Comparison of ENCODE assay signal across 28 cellular contexts in genomic region chr10:92114201-92114600, GRCh38.
DNase-seq lines count a peak whose midpoint lies in the region; ATAC-seq, FAIRE-seq and TF ChIP-seq lines count a peak whose summit lies in the region.
"Had no signal": no experiment of that assay in that cellular context is flagged by ENCODE, and none has a peak within 500 bp of the region (broad histone marks: within the 10 kb centered on the region; RNA-seq: fewer than 3 reads in every experiment).

No MANE protein-coding gene starts in this region.

- H3K4me1 ChIP-seq in hepatocyte (ENCODE audit: insufficient read depth) = peaks cover 7% of the 10 kb centered on the region
- H3K4me1 ChIP-seq in liver (ENCODE audit: control insufficient read depth in 4 of 4, insufficient read depth in 4 of 4, low read length in 3 of 4) = peaks cover 3 to 48% (median 20%) of the 10 kb centered on the region in 4 donors
- peaks cover 0 to 3% of the 10 kb centered on the region in 2 donors for H3K4me1 ChIP-seq in small intestine (ENCODE audit: control insufficient read depth in 2 of 2, insufficient read depth in 1 of 2, low read depth in 1 of 2, low read length in 1 of 2)
- no peaks in the 10 kb centered on the region for H3K4me1 ChIP-seq in GM23338 (ENCODE audit: insufficient read depth)
- H3K4me1 ChIP-seq: A549 had no signal

- H3K27ac Mint-ChIP-seq in activated T-helper 17 cell treated with anti-CD3 and anti-CD28 coated beads, Interleukin-2, amount 50 U/mL, for 72 hours = no peak overlapping the region
- H3K27ac Mint-ChIP-seq in GM23338 = no peak overlapping the region
- H3K27ac Mint-ChIP-seq: CD4-positive, alpha-beta T cell; H9 had no signal

- H3K9me3 ChIP-seq in hepatocyte (ENCODE audit: low read depth) = no peaks in the 10 kb centered on the region
- no peaks in the 10 kb centered on the region for H3K9me3 ChIP-seq in liver (ENCODE audit: control insufficient read depth in 4 of 4, low read length in 3 of 4)
- no peaks in the 10 kb centered on the region for H3K9me3 ChIP-seq in small intestine (ENCODE audit: control insufficient read depth, low read depth)
- H3K9me3 ChIP-seq: A549, SJSA1 had no signal

- WGBS in hepatocyte (ENCODE audit: low lambda C conversion rate, missing lambda C conversion rate) = 64% methylated on average over 3 of the region's 3 CpGs
- WGBS in liver = 28% methylated on average over 3 of the region's 3 CpGs
- 60 to 70% (median 69%) methylated on average over 3 of the region's 3 CpGs for WGBS in small intestine, 3 donors

- H3K79me2 ChIP-seq in hepatocyte (no peaks in the 10 kb centered on the region), GM23338 (replicated peaks; ENCODE audit: insufficient read depth) (no peaks in the 10 kb centered on the region)

- H3K4me2 ChIP-seq in hepatocyte (peak overlapping the region; percentile 13), GM23338 (no peak overlapping the region)
- H3K4me2 ChIP-seq: A549 had no signal

- H3K4me1 Mint-ChIP-seq in activated T-helper 17 cell treated with anti-CD3 and anti-CD28 coated beads, Interleukin-2, amount 50 U/mL, for 72 hours = peaks cover 2% of the 10 kb centered on the region
- H3K4me1 Mint-ChIP-seq in GM23338 = no peaks in the 10 kb centered on the region; the same call in 2 of the 3 replicates

- H3F3A ChIP-seq in GM23338 (replicated peaks; ENCODE audit: low read depth) = no peaks in the 10 kb centered on the region

- no peaks in the 10 kb centered on the region for H3K36me3 Mint-ChIP-seq in activated T-helper 17 cell treated with anti-CD3 and anti-CD28 coated beads, Interleukin-2, amount 50 U/mL, for 72 hours (ENCODE audit: low read depth)
- H3K36me3 Mint-ChIP-seq in GM23338 (ENCODE audit: low read depth) = no peaks in the 10 kb centered on the region

- DNase-seq in GM19239 (ENCODE audit: insufficient read length, low spot score) = no peak
- no peak for DNase-seq in hepatocyte (ENCODE audit: low spot score)
- DNase-seq in small intestine = peak; percentile 17
- no peak for DNase-seq in GM23338 (ENCODE audit: low spot score)
- DNase-seq: AML-193; CD4-positive, alpha-beta T cell; DMS79; EL; GDM1; GM23248; H9; IMR-90; KG1; MM.1S; NCI-H1417; NCI-H1694; NCI-H2029 treated with DMSO at 0.1 percent for 48 hours; NCI-H2227 treated with DMSO at 0.1 percent for 48 hours; NCI-H526 treated with DMSO at 0.1 percent for 48 hours; Right ventricle myocardium superior; RPMI8226 had no signal

- H3K27ac ChIP-seq in hepatocyte (no peak overlapping the region), liver (ENCODE audit: low read depth in 1 of 2, low read length in 2 of 2) (peak overlapping the region; percentile 52 to 65), small intestine (ENCODE audit: low read depth in 1 of 2, low read length in 1 of 2) (no peak overlapping the region), GM23338 (ENCODE audit: low read depth) (no peak overlapping the region)
- H3K27ac ChIP-seq: A549; BLaER1 treated with 17β-estradiol and CSF1 and Interleukin-3, amounts not matched to agents 10 nM and 100 nM; GM23248; SJSA1 had no signal

- H4K20me1 ChIP-seq in hepatocyte (ENCODE audit: insufficient read depth, poor library complexity, severe bottlenecking) (no peaks in the 10 kb centered on the region), GM23338 (replicated peaks; ENCODE audit: insufficient read depth) (no peaks in the 10 kb centered on the region)

- no peaks in the 10 kb centered on the region for H3K9me3 Mint-ChIP-seq in activated T-helper 17 cell treated with anti-CD3 and anti-CD28 coated beads, Interleukin-2, amount 50 U/mL, for 72 hours
- no peaks in the 10 kb centered on the region for H3K9me3 Mint-ChIP-seq in GM23338
- H3K9me3 Mint-ChIP-seq: CD4-positive, alpha-beta T cell had no signal

- H2AFZ ChIP-seq in hepatocyte = no peak overlapping the region
- no peak overlapping the region for H2AFZ ChIP-seq in GM23338
- H2AFZ ChIP-seq: GM23248 had no signal

- no peak overlapping the region for H3K4me3 Mint-ChIP-seq in activated T-helper 17 cell treated with anti-CD3 and anti-CD28 coated beads, Interleukin-2, amount 50 U/mL, for 72 hours
- no peak overlapping the region for H3K4me3 Mint-ChIP-seq in GM23338
- H3K4me3 Mint-ChIP-seq: CD4-positive, alpha-beta T cell; H9 had no signal

- H3K4me3 ChIP-seq in hepatocyte (no peak overlapping the region), liver (ENCODE audit: low read depth in 1 of 3, low read length in 3 of 3) (peak overlapping the region in 1 of 3 donors; percentile 18), small intestine (ENCODE audit: low read depth in 1 of 2, low read length in 2 of 2) (no peak overlapping the region), GM23338 (no peak overlapping the region)
- H3K4me3 ChIP-seq: A549; BLaER1 treated with 17β-estradiol and CSF1 and Interleukin-3, amounts not matched to agents 10 nM and 100 nM; GM23248; SJSA1 had no signal

- FAIRE-seq in GM19239 (lab: Jason Lieb, UNC) (peak; percentile 47), small intestine (lab: Jason Lieb, UNC) (no peak)
- FAIRE-seq: A549, GM12891 had no signal

- no peaks in the 10 kb centered on the region for H3K9me2 ChIP-seq in hepatocyte (replicated peaks; ENCODE audit: insufficient read depth)
- H3K9me2 ChIP-seq in GM23338 (ENCODE audit: insufficient read depth) = no peaks in the 10 kb centered on the region

- peak in 1 of 2 donors; percentile 17 for TF ChIP-seq RAD21 in liver (IDR thresholded peaks at IDR 0.05)

- no peaks in the 10 kb centered on the region for H3K36me3 ChIP-seq in hepatocyte (replicated peaks; ENCODE audit: insufficient read depth, low read depth)
- H3K36me3 ChIP-seq in liver (ENCODE audit: control insufficient read depth in 4 of 4, insufficient read depth in 3 of 4, low read depth in 1 of 4, low read length in 3 of 4) = no peaks in the 10 kb centered on the region
- H3K36me3 ChIP-seq in small intestine (ENCODE audit: control insufficient read depth in 2 of 2, insufficient read depth in 2 of 2, low read length in 2 of 2) = peaks cover 3 to 4% of the 10 kb centered on the region in 2 donors
- no peaks in the 10 kb centered on the region for H3K36me3 ChIP-seq in GM23338 (ENCODE audit: insufficient read depth)
- H3K36me3 ChIP-seq: SJSA1 had no signal

- no peak for ATAC-seq in activated T-helper 17 cell treated with anti-CD3 and anti-CD28 coated beads, Interleukin-2, amount 50 U/mL, for 72 hours (replicated peaks)
- ATAC-seq in HG03342 (IDR thresholded peaks at IDR 0.05; ENCODE audit: unreplicated experiment) = no peak
- no peak for ATAC-seq in GM23338
- ATAC-seq: A549 had no signal

- no peaks in the 10 kb centered on the region for H3K27me3 ChIP-seq in hepatocyte
- H3K27me3 ChIP-seq in liver (ENCODE audit: control insufficient read depth in 4 of 4, insufficient read depth in 4 of 4, low read length in 3 of 4) = no peaks in the 10 kb centered on the region
- no peaks in the 10 kb centered on the region for H3K27me3 ChIP-seq in small intestine (ENCODE audit: control insufficient read depth in 2 of 2, insufficient read depth in 2 of 2, low read length in 2 of 2)
- no peaks in the 10 kb centered on the region for H3K27me3 ChIP-seq in GM23338 (ENCODE audit: insufficient read depth)
- H3K27me3 ChIP-seq: BLaER1 treated with 17β-estradiol and CSF1 and Interleukin-3, amounts not matched to agents 10 nM and 100 nM had no signal

- no peaks in the 10 kb centered on the region for H3K27me3 Mint-ChIP-seq in activated T-helper 17 cell treated with anti-CD3 and anti-CD28 coated beads, Interleukin-2, amount 50 U/mL, for 72 hours
- peaks cover 3% of the 10 kb centered on the region for H3K27me3 Mint-ChIP-seq in GM23338 (ENCODE audit: insufficient read depth, low read depth, poor library complexity)
- H3K27me3 Mint-ChIP-seq: CD4-positive, alpha-beta T cell had no signal

- no peak for TF ChIP-seq CTCF in hepatocyte (IDR thresholded peaks at IDR 0.05; ENCODE audit: poor library complexity)
- no peak for TF ChIP-seq CTCF in liver (IDR thresholded peaks at IDR 0.05; ENCODE audit: low read depth, low read length, missing input control)
- no peak for TF ChIP-seq CTCF in GM23338 (conservative IDR thresholded peaks at IDR 0.05; ENCODE audit: low read depth in 2 of 2)

- H3K9ac ChIP-seq in liver (ENCODE audit: low read depth in 1 of 2, low read length in 2 of 2) = peak overlapping the region in 1 of 2 donors; percentile 34
- H3K9ac ChIP-seq: BLaER1 treated with 17β-estradiol and CSF1 and Interleukin-3, amounts not matched to agents 10 nM and 100 nM; GM23248 had no signal

TF ChIP-seq in liver, 16 proteins besides CTCF, POLR2A, EP300 and RAD21 (continues in another document):
- TF ChIP-seq GABPA (IDR thresholded peaks at IDR 0.05 in 1 of 2, conservative IDR thresholded peaks at IDR 0.05 in 1 of 2) (no peak), EGR1 (IDR thresholded peaks at IDR 0.05; ENCODE audit: low read depth in 2 of 2) (no peak), TAF1 (conservative IDR thresholded peaks at IDR 0.05) (no peak), FOXA1 (IDR thresholded peaks at IDR 0.05) (no peak), JUND (IDR thresholded peaks at IDR 0.05) (peak; percentile 22 to 43), YY1 (IDR thresholded peaks at IDR 0.05) (peak; percentile 70), FOXA2 (IDR thresholded peaks at IDR 0.05) (peak; percentile 74), NR2F2 (IDR thresholded peaks at IDR 0.05) (no peak), SP1 (IDR thresholded peaks at IDR 0.05) (peak; percentile 82), ATF3 (IDR thresholded peaks at IDR 0.05) (no peak), RXRA (IDR thresholded peaks at IDR 0.05) (peak; percentile 70 to 82)

TF ChIP-seq in GM23338, 12 proteins besides CTCF, POLR2A, EP300 and RAD21 (continues in another document):
- TF ChIP-seq JUNB (IDR thresholded peaks at IDR 0.05; ENCODE audit: unreplicated experiment) = no peak
- no peak for TF ChIP-seq ZNF114 (CRISPR knock-in tag; IDR thresholded peaks at IDR 0.05)
- no peak for TF ChIP-seq POLR2AphosphoS5 (IDR thresholded peaks at IDR 0.05; ENCODE audit: low read depth)
- no peak for TF ChIP-seq ZNF331 (CRISPR knock-in tag; IDR thresholded peaks at IDR 0.05; ENCODE audit: low read depth)
- no peak for TF ChIP-seq NANOG (IDR thresholded peaks at IDR 0.05; ENCODE audit: borderline replicate concordance)

Comparison
In these comparisons a context has a peak if more than half of its experiments do, and no peak if none do; other contexts are left out.
1. H3K27ac ChIP-seq: peak in liver (2 of 2); none in hepatocyte (single experiment), small intestine (0 of 2) and GM23338 (single experiment).